Comparison of ENCODE assay signal across 8 cellular contexts in genomic region chrX:71532753-71533425, GRCh38. TPM values are rescaled to one million over a fixed set of nuclear protein-coding genes. Genes with fewer than 3 reads are reported as not detected.
DNase-seq lines count a peak whose midpoint lies in the region; ATAC-seq and TF ChIP-seq lines count a peak whose summit lies in the region.

TSS of gene OGT (plus strand) at chrX:71533104. CDS start at chrX:71533300, 196 bp downstream.

- peak; percentile 66 for ATAC-seq in GM21717 (IDR thresholded peaks at IDR 0.05; ENCODE audit: unreplicated experiment)

- H3K4me1 ChIP-seq in esophagus (ENCODE audit: control insufficient read depth in 2 of 2, insufficient read depth in 2 of 2, low read length in 1 of 2) (no peaks in the 10 kb centered on the region), mucosa of rectum (ENCODE audit: control insufficient read depth in 2 of 2, insufficient read depth in 2 of 2, low read length in 2 of 2) (peaks cover 0 to 3% of the 10 kb centered on the region in 2 donors)

- H3K36me3 Mint-ChIP-seq in activated T-cell treated with anti-CD3 and anti-CD28 coated beads, Interleukin-2, amount 50 U/mL, for 24 hours (ENCODE audit: low read depth), result peaks cover 47% of the 10 kb centered on the region

- H3K4me1 Mint-ChIP-seq in activated T-cell treated with anti-CD3 and anti-CD28 coated beads, Interleukin-2, amount 50 U/mL, for 24 hours (ENCODE audit: low read depth), result peaks cover 25% of the 10 kb centered on the region

- H3K4me3 ChIP-seq in esophagus (ENCODE audit: low read depth in 1 of 2, low read length in 2 of 2), result peak within 1 kb of the TSS; percentile 62 to 84
- H3K4me3 ChIP-seq in mucosa of rectum (ENCODE audit: low read length in 2 of 2), result peak within 1 kb of the TSS; percentile 89 to 98

- H3K9me3 Mint-ChIP-seq in activated T-cell treated with anti-CD3 and anti-CD28 coated beads, Interleukin-2, amount 50 U/mL, for 24 hours, result peaks cover 6% of the 10 kb centered on the region

- DNase-seq in DMS53 (lab: John Stamatoyannopoulos, UW), result peak; percentile 99
- DNase-seq in KG1 (lab: John Stamatoyannopoulos, UW), result peak; percentile 84
- DNase-seq in activated T-cell treated with anti-CD3 and anti-CD28 coated beads, Interleukin-2, amount 50 U/mL, for 24 hours, result peak; percentile 89
- DNase-seq in stimulated activated CD8-positive, alpha-beta memory T cell treated with anti-CD3 and anti-CD28 coated beads, Interleukin-4, amount 100 ng/mL, for 4 hours (ENCODE audit: low read depth in 2 of 2, low spot score in 1 of 2), result peak; percentile 85 to 87

- H3K27me3 ChIP-seq in esophagus (ENCODE audit: control insufficient read depth in 1 of 2, insufficient read depth in 2 of 2, low read length in 2 of 2) (no peaks in the 10 kb centered on the region), mucosa of rectum (ENCODE audit: control insufficient read depth in 2 of 2, insufficient read depth in 2 of 2, low read length in 2 of 2) (no peaks in the 10 kb centered on the region)

- H3K27ac ChIP-seq in esophagus (ENCODE audit: low read depth in 2 of 2, low read length in 1 of 2) (peak within 1 kb of the TSS; percentile 91 to 92), mucosa of rectum (ENCODE audit: low read depth in 2 of 2, low read length in 2 of 2) (peak within 1 kb of the TSS; percentile 91 to 93)

- H3K27ac Mint-ChIP-seq in activated T-cell treated with anti-CD3 and anti-CD28 coated beads, Interleukin-2, amount 50 U/mL, for 24 hours, result peak within 1 kb of the TSS; percentile 98

- H3K36me3 ChIP-seq in esophagus (ENCODE audit: control insufficient read depth in 2 of 2, insufficient read depth in 2 of 2, low read length in 1 of 2) (no peaks in the 10 kb centered on the region), mucosa of rectum (ENCODE audit: control insufficient read depth in 2 of 2, insufficient read depth in 2 of 2, low read length in 2 of 2) (peaks cover 4% of the 10 kb centered on the region in 2 donors)

- H3K9ac ChIP-seq in mucosa of rectum (ENCODE audit: low read depth in 1 of 2, low read length in 2 of 2), result peak within 1 kb of the TSS; percentile 89 to 93

- WGBS in esophagus, 2 donors, result 0 to 30% methylated on average over 47 of the region's 47 CpGs

- H3K4me3 Mint-ChIP-seq in activated T-cell treated with anti-CD3 and anti-CD28 coated beads, Interleukin-2, amount 50 U/mL, for 24 hours, result peak within 1 kb of the TSS; percentile 89

- H3K27me3 Mint-ChIP-seq in activated T-cell treated with anti-CD3 and anti-CD28 coated beads, Interleukin-2, amount 50 U/mL, for 24 hours, result peaks cover 50% of the 10 kb centered on the region

- H3K9me3 ChIP-seq in esophagus (ENCODE audit: control insufficient read depth in 2 of 2, insufficient read depth in 1 of 2, low read depth in 1 of 2, low read length in 1 of 2) (no peaks in the 10 kb centered on the region), mucosa of rectum (ENCODE audit: control insufficient read depth in 2 of 2, low read length in 2 of 2) (no peaks in the 10 kb centered on the region)

TF ChIP-seq in PFSK-1, 5 proteins besides CTCF, POLR2A, EP300 and RAD21:
- TF ChIP-seq SIN3A (IDR thresholded peaks at IDR 0.05; ENCODE audit: borderline replicate concordance, insufficient read depth, low read length) (peak; percentile 98), TAF1 (IDR thresholded peaks at IDR 0.05; ENCODE audit: borderline replicate concordance, insufficient read depth, low read length) (peak; percentile 98), POLR2AphosphoS5 (IDR thresholded peaks at IDR 0.05; ENCODE audit: low read depth, low read length) (peak; percentile 96), FOXP2 (optimal IDR thresholded peaks at IDR 0.05; ENCODE audit: borderline replicate concordance, extremely low read depth, extremely low read length, insufficient read depth) (peak; percentile 79), REST (IDR thresholded peaks at IDR 0.05; ENCODE audit: insufficient read depth in 1 of 2, low read depth in 2 of 2, low read length in 2 of 2) (peak in 1 of 2 experiments; percentile 60; a peak in 1 of 4 replicates)
TF ChIP-seq in PFSK-1: peak in this region for 5.

RNA-seq across cellular contexts. Expression of gene OGT, which starts in this region (rescaled TPM):
- 75.9 TPM for polyA plus RNA-seq in PFSK-1 (2012; ENCODE audit: insufficient read length, low read depth)
- 10 to 100 TPM; 30.2 to 61.3 TPM for polyA plus RNA-seq in esophagus

Comparison
In these comparisons a context has a peak if more than half of its experiments do, and no peak if none do; other contexts are left out.
1. Peak in every context shown above with its lines: DNase-seq, ATAC-seq, H3K4me3 ChIP-seq and H3K27ac ChIP-seq.